Comparison of ENCODE assay signal across 15 cellular contexts in genomic region chr9:134296301-134297081, GRCh38.
"Had no signal": no experiment of that assay in that cellular context is flagged by ENCODE, and none has a peak within 500 bp of the region (broad histone marks: within the 10 kb centered on the region; RNA-seq: fewer than 3 reads in every experiment).

No MANE protein-coding gene starts in this region.

- H3K27ac ChIP-seq: colonic mucosa, esophagus muscularis mucosa, hepatocyte, parathyroid adenoma, SK-N-MC, testis, upper lobe of right lung had no signal

- H3K27me3 ChIP-seq: colonic mucosa, hepatocyte, testis, upper lobe of right lung had no signal

- H3K4me3 ChIP-seq: colonic mucosa, esophagus muscularis mucosa, hepatocyte, SK-N-MC, testis, upper lobe of right lung had no signal

- H3K27ac Mint-ChIP-seq: activated CD4-positive, alpha-beta T cell treated with anti-CD3 and anti-CD28 coated beads, Interleukin-2, amount 10 ng/mL, durations not matched to agents 24 days and 14 days; activated naive CD4-positive, alpha-beta T cell treated with anti-CD3 and anti-CD28 coated beads for 36 hours; activated naive CD8-positive, alpha-beta T cell treated with anti-CD3 and anti-CD28 coated beads, Interleukin-2, amount 50 U/mL, for 24 hours; activated T-helper 17 cell treated with anti-CD3 and anti-CD28 coated beads, Interleukin-2, amount 50 U/mL, for 72 hours had no signal

- H3K4me3 Mint-ChIP-seq: activated CD4-positive, alpha-beta T cell treated with anti-CD3 and anti-CD28 coated beads, Interleukin-2, amount 10 ng/mL, durations not matched to agents 24 days and 14 days; activated naive CD4-positive, alpha-beta T cell treated with anti-CD3 and anti-CD28 coated beads for 36 hours; activated naive CD8-positive, alpha-beta T cell treated with anti-CD3 and anti-CD28 coated beads, Interleukin-2, amount 50 U/mL, for 24 hours; activated T-helper 17 cell treated with anti-CD3 and anti-CD28 coated beads, Interleukin-2, amount 50 U/mL, for 72 hours; neural crest cell; stimulated activated naive CD8-positive, alpha-beta T cell treated with anti-CD3 and anti-CD28 coated beads, Interleukin-15, amount 100 ng/mL, for 72 hours had no signal

- H3K9me3 ChIP-seq: colonic mucosa, esophagus muscularis mucosa, testis, upper lobe of right lung had no signal

- H3K4me1 ChIP-seq: colonic mucosa had no signal

- DNase-seq: activated CD4-positive, alpha-beta T cell treated with anti-CD3 and anti-CD28 coated beads, Interleukin-2, amount 10 ng/mL, durations not matched to agents 24 days and 14 days; activated CD4-positive, CD25-positive, alpha-beta regulatory T cell; activated naive CD4-positive, alpha-beta T cell treated with anti-CD3 and anti-CD28 coated beads for 36 hours; activated naive CD8-positive, alpha-beta T cell treated with anti-CD3 and anti-CD28 coated beads, Interleukin-2, amount 50 U/mL, for 24 hours; colonic mucosa; small intestine; stimulated activated naive CD8-positive, alpha-beta T cell treated with anti-CD3 and anti-CD28 coated beads, Interleukin-15, amount 100 ng/mL, for 72 hours; testis; upper lobe of right lung had no signal

- H3K36me3 ChIP-seq: colonic mucosa, esophagus muscularis mucosa, upper lobe of right lung had no signal

- ATAC-seq: activated naive CD8-positive, alpha-beta T cell treated with anti-CD3 and anti-CD28 coated beads, Interleukin-2, amount 50 U/mL, for 24 hours; activated T-helper 17 cell treated with anti-CD3 and anti-CD28 coated beads, Interleukin-2, amount 50 U/mL, for 72 hours; stimulated activated naive CD8-positive, alpha-beta T cell treated with anti-CD3 and anti-CD28 coated beads, Interleukin-15, amount 100 ng/mL, for 72 hours; upper lobe of right lung had no signal

- H3K4me1 Mint-ChIP-seq: activated T-helper 17 cell treated with anti-CD3 and anti-CD28 coated beads, Interleukin-2, amount 50 U/mL, for 72 hours had no signal

- H3K9me3 Mint-ChIP-seq: activated CD4-positive, alpha-beta T cell treated with anti-CD3 and anti-CD28 coated beads, Interleukin-2, amount 10 ng/mL, durations not matched to agents 24 days and 14 days; activated naive CD4-positive, alpha-beta T cell treated with anti-CD3 and anti-CD28 coated beads for 36 hours; activated naive CD8-positive, alpha-beta T cell treated with anti-CD3 and anti-CD28 coated beads, Interleukin-2, amount 50 U/mL, for 24 hours; activated T-helper 17 cell treated with anti-CD3 and anti-CD28 coated beads, Interleukin-2, amount 50 U/mL, for 72 hours; neural crest cell; stimulated activated naive CD8-positive, alpha-beta T cell treated with anti-CD3 and anti-CD28 coated beads, Interleukin-15, amount 100 ng/mL, for 72 hours had no signal
